ENCODE assay signal across 9 cellular contexts in genomic region chr16:82542714-82543113, GRCh38.
"Had no signal": no experiment of that assay in that cellular context is flagged by ENCODE, and none has a peak within 500 bp of the region (broad histone marks: within the 10 kb centered on the region; RNA-seq: fewer than 3 reads in every experiment).

No MANE protein-coding gene starts in this region.

- H3K36me3 ChIP-seq: HAP-1 had no signal

- H3K27ac ChIP-seq: HL-60 had no signal

- DNase-seq: GOT3, H7, HFFc6, KBM-7 had no signal

- H3K4me3 ChIP-seq: HAP-1 had no signal

- H3K36me3 Mint-ChIP-seq: IgD-negative memory B cell had no signal

- H3K4me1 Mint-ChIP-seq: IgD-negative memory B cell had no signal

- H3K9me3 ChIP-seq: HAP-1 had no signal

- H3K4me1 ChIP-seq: HAP-1 had no signal

- H3K4me3 Mint-ChIP-seq: HFFc6, IgD-negative memory B cell had no signal

- H3K27ac Mint-ChIP-seq: HFFc6, IgD-negative memory B cell had no signal

- ATAC-seq: HCT116, HepG2 had no signal
